In genomic region chr17:49146620-49147306, GRCh38 we compare ENCODE assay signal across 13 cellular contexts. TPM values are rescaled to one million over a fixed set of nuclear protein-coding genes. Genes with fewer than 3 reads are reported as not detected.
DNase-seq lines count a peak whose midpoint lies in the region; TF ChIP-seq lines count a peak whose summit lies in the region.
"Had no signal": no experiment of that assay in that cellular context is flagged by ENCODE, and none has a peak within 500 bp of the region (broad histone marks: within the 10 kb centered on the region; RNA-seq: fewer than 3 reads in every experiment).

No MANE protein-coding gene starts in this region.

- peaks cover 4% of the 10 kb centered on the region for H3K4me1 Mint-ChIP-seq in progenitor cell of endocrine pancreas (ENCODE audit: low read depth)
- no peaks in the 10 kb centered on the region for H3K4me1 Mint-ChIP-seq in nephron progenitor cell
- H3K4me1 Mint-ChIP-seq: CD4-positive, alpha-beta memory T cell had no signal

- no peaks in the 10 kb centered on the region for H3K9me3 ChIP-seq in AG04450 (ENCODE audit: control insufficient read depth, insufficient read depth, low read length)
- H3K9me3 ChIP-seq: tibial artery had no signal

- TF ChIP-seq CTCF in AG04450 (IDR thresholded peaks at IDR 0.05; ENCODE audit: low read depth, low read length) (no peak), progenitor cell of endocrine pancreas (IDR thresholded peaks at IDR 0.05; ENCODE audit: unreplicated experiment) (no peak), nephron progenitor cell (IDR thresholded peaks at IDR 0.05) (no peak)

- POLR2A ChIA-PET in AG04450 (lab: Yijun Ruan, JAX): interaction anchor here (0.6 to 1.8 kb wide), 13 partner anchors 16 to 345 kb away, joined by 3 to 20 read pairs (median 4); partner anchors contain the start of genes SNF8 and UBE2Z

- H3K27me3 Mint-ChIP-seq in progenitor cell of endocrine pancreas (peaks cover 6% of the 10 kb centered on the region), nephron progenitor cell (ENCODE audit: low read depth, poor library complexity) (peaks cover 53% of the 10 kb centered on the region)

- CTCF ChIA-PET in AG04450 (lab: Charles Lee): interaction anchor here (0.7 to 1.6 kb wide), 3 partner anchors 33 to 80 kb away, joined by 3 to 8 read pairs (median 3); no protein-coding TSS in a partner anchor

- H3K4me3 Mint-ChIP-seq in progenitor cell of endocrine pancreas (ENCODE audit: low read depth) (no peak overlapping the region), nephron progenitor cell (no peak overlapping the region)
- H3K4me3 Mint-ChIP-seq: CD4-positive, alpha-beta memory T cell had no signal

- H3K36me3 Mint-ChIP-seq in progenitor cell of endocrine pancreas (ENCODE audit: insufficient read depth) (no peaks in the 10 kb centered on the region), nephron progenitor cell (ENCODE audit: low read depth) (no peaks in the 10 kb centered on the region)
- H3K36me3 Mint-ChIP-seq: CD4-positive, alpha-beta memory T cell had no signal

- H3K27ac ChIP-seq in AG04450 (ENCODE audit: low read depth, low read length): peak overlapping the region; percentile 91
- H3K27ac ChIP-seq: tibial artery had no signal

- no peak overlapping the region for H3K4me3 ChIP-seq in AG04450 (ENCODE audit: low read depth, low read length)
- H3K4me3 ChIP-seq: tibial artery had no signal

- H3K27ac Mint-ChIP-seq in progenitor cell of endocrine pancreas (no peak overlapping the region), nephron progenitor cell (no peak overlapping the region)

- peak; percentile 98 for DNase-seq in AG04450 (ENCODE audit: low read depth, low spot score)
- peak; percentile 100 for DNase-seq in HS-5 (ENCODE audit: low read depth)
- DNase-seq in astrocyte of the hippocampus (ENCODE audit: low read depth, low spot score): peak; percentile 89
- peak; percentile 100 for DNase-seq in iris pigment epithelial cell (ENCODE audit: low read depth)
- DNase-seq in SIG-M5 (lab: John Stamatoyannopoulos, UW): no peak
- no peak for DNase-seq in NCI-H1694 treated with DMSO at 0.1 percent for 48 hours (lab: John Stamatoyannopoulos, UW)
- DNase-seq in progenitor cell of endocrine pancreas (ENCODE audit: low spot score, unreplicated experiment): no peak
- no peak for DNase-seq in nephron progenitor cell
- DNase-seq: activated CD4-positive, alpha-beta T cell treated with anti-CD3 and anti-CD28 coated beads for 48 hours; activated gamma-delta T cell treated with Interleukin-2 at 50 U/mL for 16 hours; CD4-positive, alpha-beta memory T cell; posterior cingulate gyrus; tibial artery had no signal

- peaks cover 2% of the 10 kb centered on the region for H3K27me3 ChIP-seq in AG04450 (ENCODE audit: control insufficient read depth, insufficient read depth, low read length)

- H3K9me3 Mint-ChIP-seq in progenitor cell of endocrine pancreas (ENCODE audit: low read depth): no peaks in the 10 kb centered on the region
- H3K9me3 Mint-ChIP-seq in nephron progenitor cell: peaks cover 5% of the 10 kb centered on the region

RNA-seq across cellular contexts. Expression of gene B4GALNT2, which starts 14.2 kb away (rescaled TPM):
- 0.01 TPM in 2 replicates for polyA plus RNA-seq in AG04450 (2011; rRNA removed)
- polyA minus RNA-seq in AG04450 (2011; rRNA and poly(A)+ RNA removed): 0.09 TPM in 1 of 2 replicates, not detected in the other
- 0.07 and 0.11 TPM in 2 replicates for total RNA-seq in progenitor cell of endocrine pancreas
- polyA plus RNA-seq: CD4-positive, alpha-beta memory T cell had no signal

Comparison
In these comparisons a context has a peak if more than half of its experiments do, and no peak if none do; other contexts are left out.
1. DNase-seq: peak in AG04450 (single experiment), HS-5 (single experiment), astrocyte of the hippocampus (single experiment) and iris pigment epithelial cell (single experiment); none in SIG-M5 (single experiment), NCI-H1694 treated with DMSO at 0.1 percent for 48 hours (single experiment), progenitor cell of endocrine pancreas (single experiment) and nephron progenitor cell (single experiment).